Comparison of ENCODE assay signal across 1 cellular context in genomic region chr15:40785158-40785557, GRCh38.
TF ChIP-seq lines count a peak whose summit lies in the region.

No MANE protein-coding gene starts in this region.

TF ChIP-seq in WTC11, 78 proteins besides CTCF, POLR2A, EP300 and RAD21 (continued from another document):
- no peak for TF ChIP-seq ATF2 (CRISPR knock-in tag; IDR thresholded peaks at IDR 0.05; ENCODE audit: borderline replicate concordance, low read depth)
- no peak for TF ChIP-seq ZNF423 (CRISPR knock-in tag; IDR thresholded peaks at IDR 0.05)
- no peak for TF ChIP-seq NFE2L1 (CRISPR knock-in tag; IDR thresholded peaks at IDR 0.05)
- TF ChIP-seq JUN (CRISPR knock-in tag; IDR thresholded peaks at IDR 0.05): no peak
